Comparison of ENCODE assay signal across 8 cellular contexts in genomic region chr16:67967183-67967955, GRCh38. TPM values are rescaled to one million over a fixed set of nuclear protein-coding genes. Genes with fewer than 3 reads are reported as not detected.
DNase-seq lines count a peak whose midpoint lies in the region; ATAC-seq lines count a peak whose summit lies in the region.

No MANE protein-coding gene starts in this region.

- H3K9ac ChIP-seq in neuronal stem cell (ENCODE audit: low read depth, low read length, poor library complexity), result peak overlapping the region; percentile 61

- no peak overlapping the region for H2BK15ac ChIP-seq in neuronal stem cell (ENCODE audit: low read length)

- peak overlapping the region; percentile 53 to 96 for H3K4me3 ChIP-seq in neuronal stem cell (ENCODE audit: low read length in 2 of 2)

- no peak overlapping the region for H2BK120ac ChIP-seq in neuronal stem cell (ENCODE audit: low read depth, low read length)

- H3K23ac ChIP-seq in neuronal stem cell (ENCODE audit: low read depth, low read length, poor library complexity), result no peak overlapping the region

- WGBS in neuronal stem cell (ENCODE audit: extremely low coverage in 2 of 2, insufficient read length in 2 of 2, insufficient replicate concordance in 1 of 2), 2 donors, result no CpG with 5 or more reads among the region's 18 CpGs

- H3K9me3 ChIP-seq in neuronal stem cell (replicated peaks in 1 of 2; ENCODE audit: control insufficient read depth in 2 of 2, insufficient read depth in 1 of 2, low read depth in 1 of 2, low read length in 2 of 2), result no peaks in the 10 kb centered on the region

- no peaks in the 10 kb centered on the region for H3K27me3 ChIP-seq in neuronal stem cell (ENCODE audit: control insufficient read depth in 3 of 3, insufficient read depth in 3 of 3, low read depth in 1 of 3, low read length in 3 of 3)

- H3K27ac ChIP-seq in epithelial cell of prostate (peak overlapping the region; percentile 77), neuronal stem cell (replicated peaks; ENCODE audit: low read length) (no peak overlapping the region)

- DNase-seq in stimulated activated CD4-positive, alpha-beta T cell treated with anti-CD3 and anti-CD28 coated beads, Interleukin-15, amount 100 ng/mL, for 24 hours, result peak; percentile 43
- DNase-seq in stimulated activated CD4-positive, alpha-beta T cell treated with anti-CD3 and anti-CD28 coated beads, Interleukin-2, amount 100 ng/mL, for 48 hours, result no peak
- DNase-seq in T-helper 22 cell (ENCODE audit: low read depth) (peak; percentile 21), epithelial cell of prostate (ENCODE audit: low read depth, low spot score) (no peak), neuronal stem cell (ENCODE audit: low spot score) (no peak), middle frontal gyrus (ENCODE audit: extremely low spot score, low spot score) (no peak)

- no peak overlapping the region for H4K8ac ChIP-seq in neuronal stem cell (ENCODE audit: low read depth, low read length)

- H3K4ac ChIP-seq in neuronal stem cell (ENCODE audit: low read length), result no peak overlapping the region

- H3K79me1 ChIP-seq in neuronal stem cell (ENCODE audit: low read depth, low read length), result peaks cover 15% of the 10 kb centered on the region

- H3K36me3 ChIP-seq in neuronal stem cell (replicated peaks in 1 of 2; ENCODE audit: control insufficient read depth in 2 of 2, insufficient read depth in 2 of 2, low read length in 2 of 2), result peaks cover 8 to 15% of the 10 kb centered on the region in 2 donors

- no peak overlapping the region for H2BK12ac ChIP-seq in neuronal stem cell (ENCODE audit: low read length)

- H2BK5ac ChIP-seq in neuronal stem cell (ENCODE audit: low read length), result no peak overlapping the region

- H3K18ac ChIP-seq in neuronal stem cell (ENCODE audit: low read length), result peak overlapping the region; percentile 1

- no peak overlapping the region for H4K91ac ChIP-seq in neuronal stem cell (ENCODE audit: low read depth, low read length, poor library complexity)

- H3K14ac ChIP-seq in neuronal stem cell (ENCODE audit: low read length), result no peak overlapping the region

- peak overlapping the region; percentile 63 for H3K4me2 ChIP-seq in neuronal stem cell (ENCODE audit: insufficient read depth, low read length, poor library complexity, severe bottlenecking)

- peak overlapping the region; percentile 90 for H2AFZ ChIP-seq in neuronal stem cell (ENCODE audit: low read length)

- ATAC-seq in GM21619 (IDR thresholded peaks at IDR 0.05; ENCODE audit: unreplicated experiment), result no peak
- no peak for ATAC-seq in HG03521 (IDR thresholded peaks at IDR 0.05; ENCODE audit: unreplicated experiment)

- H3K4me1 ChIP-seq in neuronal stem cell (ENCODE audit: control insufficient read depth in 2 of 2, insufficient read depth in 1 of 2, low read depth in 1 of 2, low read length in 2 of 2), result peaks cover 20 to 28% of the 10 kb centered on the region in 2 donors

- H2AK5ac ChIP-seq in neuronal stem cell (ENCODE audit: low read depth, low read length), result no peak overlapping the region

RNA-seq across cellular contexts. Expression of gene SLC12A4, which starts 1.1 kb away (rescaled TPM):
- 34.0 TPM for polyA plus RNA-seq in neuronal stem cell (2013, experiment 1 of 2)
- 32.4 TPM for polyA plus RNA-seq in neuronal stem cell (2013, experiment 2 of 2)

RNA-seq across cellular contexts. Expression of gene DPEP3, which starts 12.9 kb away (rescaled TPM):
- 0.56 TPM for polyA plus RNA-seq in neuronal stem cell (2013, experiment 1 of 2)
- polyA plus RNA-seq in neuronal stem cell (2013, experiment 2 of 2), result 0.29 TPM

RNA-seq across cellular contexts. Expression of gene LCAT, which starts 23.4 kb away (rescaled TPM):
- polyA plus RNA-seq in neuronal stem cell (2013, experiment 1 of 2), result 13.5 TPM
- 14.5 TPM for polyA plus RNA-seq in neuronal stem cell (2013, experiment 2 of 2)

RNA-seq across cellular contexts. Expression of gene PSMB10, which starts 30.7 kb away (rescaled TPM):
- 9.9 TPM for polyA plus RNA-seq in neuronal stem cell (2013, experiment 1 of 2)
- 10.6 TPM for polyA plus RNA-seq in neuronal stem cell (2013, experiment 2 of 2)

RNA-seq across cellular contexts. Expression of gene DPEP2, which starts 31.9 kb away (rescaled TPM):
- not detected for polyA plus RNA-seq in neuronal stem cell (2013, experiment 1 of 2)
- not detected for polyA plus RNA-seq in neuronal stem cell (2013, experiment 2 of 2)

Comparison
In these comparisons a context has a peak if more than half of its experiments do, and no peak if none do; other contexts are left out.
1. DNase-seq: peak in stimulated activated CD4-positive, alpha-beta T cell treated with anti-CD3 and anti-CD28 coated beads, Interleukin-15, amount 100 ng/mL, for 24 hours (single experiment) and T-helper 22 cell (single experiment); none in stimulated activated CD4-positive, alpha-beta T cell treated with anti-CD3 and anti-CD28 coated beads, Interleukin-2, amount 100 ng/mL, for 48 hours (0 of 2), epithelial cell of prostate (single experiment), neuronal stem cell (single experiment) and middle frontal gyrus (single experiment).